In the genomic region with DNA sequence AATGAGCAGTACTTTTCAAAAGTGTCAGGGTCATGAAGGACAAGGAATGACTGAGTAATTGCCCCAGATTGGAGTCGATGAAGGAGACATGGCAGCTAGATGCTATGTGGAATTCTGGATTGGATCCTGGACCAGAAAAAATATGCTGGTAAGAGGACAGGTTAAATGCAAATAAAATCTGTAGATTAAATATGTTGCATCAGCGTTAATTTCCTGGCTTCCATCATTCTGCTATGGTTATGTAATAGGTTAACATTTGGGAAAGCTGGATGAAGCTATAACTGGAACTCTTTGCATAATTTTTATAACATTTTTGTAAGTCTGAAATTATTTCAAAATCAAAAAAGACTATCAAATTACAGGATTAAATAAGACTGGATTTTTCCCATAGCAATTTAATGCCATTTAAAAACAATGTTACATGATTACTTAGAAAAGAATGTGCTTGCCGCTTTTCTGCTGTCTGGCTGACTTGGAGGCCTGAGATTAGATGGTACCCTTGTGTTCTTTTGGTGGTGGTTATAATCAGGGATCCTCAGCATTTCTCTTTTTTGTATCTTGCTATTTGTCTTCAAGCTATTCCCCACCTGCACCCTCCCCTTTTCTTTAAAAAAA, we compare ENCODE assay signal across 1 cellular context.
A peak's percentile ranks its signal among the peaks of the same experiment; 100 is the strongest.
TF ChIP-seq lines count a peak whose summit lies in the region.

No MANE protein-coding gene starts in this region.

TF ChIP-seq in HepG2, 621 proteins besides CTCF, POLR2A, EP300 and RAD21:
- TF ChIP-seq, protein P1, sequence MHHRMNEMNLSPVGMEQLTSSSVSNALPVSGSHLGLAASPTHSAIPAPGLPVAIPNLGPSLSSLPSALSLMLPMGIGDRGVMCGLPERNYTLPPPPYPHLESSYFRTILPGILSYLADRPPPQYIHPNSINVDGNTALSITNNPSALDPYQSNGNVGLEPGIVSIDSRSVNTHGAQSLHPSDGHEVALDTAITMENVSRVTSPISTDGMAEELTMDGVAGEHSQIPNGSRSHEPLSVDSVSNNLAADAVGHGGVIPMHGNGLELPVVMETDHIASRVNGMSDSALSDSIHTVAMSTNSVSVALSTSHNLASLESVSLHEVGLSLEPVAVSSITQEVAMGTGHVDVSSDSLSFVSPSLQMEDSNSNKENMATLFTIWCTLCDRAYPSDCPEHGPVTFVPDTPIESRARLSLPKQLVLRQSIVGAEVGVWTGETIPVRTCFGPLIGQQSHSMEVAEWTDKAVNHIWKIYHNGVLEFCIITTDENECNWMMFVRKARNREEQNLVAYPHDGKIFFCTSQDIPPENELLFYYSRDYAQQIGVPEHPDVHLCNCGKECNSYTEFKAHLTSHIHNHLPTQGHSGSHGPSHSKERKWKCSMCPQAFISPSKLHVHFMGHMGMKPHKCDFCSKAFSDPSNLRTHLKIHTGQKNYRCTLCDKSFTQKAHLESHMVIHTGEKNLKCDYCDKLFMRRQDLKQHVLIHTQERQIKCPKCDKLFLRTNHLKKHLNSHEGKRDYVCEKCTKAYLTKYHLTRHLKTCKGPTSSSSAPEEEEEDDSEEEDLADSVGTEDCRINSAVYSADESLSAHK (CRISPR knock-in tag; IDR thresholded peaks at IDR 0.05; ENCODE audit: borderline replicate concordance): no peak
- TF ChIP-seq ZNF768 (CRISPR knock-in tag; IDR thresholded peaks at IDR 0.05) (no peak), PHF20 (CRISPR knock-in tag; IDR thresholded peaks at IDR 0.05) (no peak), HNF4A (CRISPR knock-in tag; IDR thresholded peaks at IDR 0.05) (no peak), ZFP62 (CRISPR knock-in tag; IDR thresholded peaks at IDR 0.05) (no peak), MAFF (IDR thresholded peaks at IDR 0.05; ENCODE audit: low read depth, low read length) (peak; percentile 60), ZNF441 (CRISPR knock-in tag; IDR thresholded peaks at IDR 0.05; ENCODE audit: borderline replicate concordance) (no peak), MAFK (conservative IDR thresholded peaks at IDR 0.05 in 1 of 2, IDR thresholded peaks at IDR 0.05 in 1 of 2; ENCODE audit: low read length in 2 of 2) (peak; percentile 60 to 74; a peak in 3 of 4 replicates)
- TF ChIP-seq, protein P2, sequence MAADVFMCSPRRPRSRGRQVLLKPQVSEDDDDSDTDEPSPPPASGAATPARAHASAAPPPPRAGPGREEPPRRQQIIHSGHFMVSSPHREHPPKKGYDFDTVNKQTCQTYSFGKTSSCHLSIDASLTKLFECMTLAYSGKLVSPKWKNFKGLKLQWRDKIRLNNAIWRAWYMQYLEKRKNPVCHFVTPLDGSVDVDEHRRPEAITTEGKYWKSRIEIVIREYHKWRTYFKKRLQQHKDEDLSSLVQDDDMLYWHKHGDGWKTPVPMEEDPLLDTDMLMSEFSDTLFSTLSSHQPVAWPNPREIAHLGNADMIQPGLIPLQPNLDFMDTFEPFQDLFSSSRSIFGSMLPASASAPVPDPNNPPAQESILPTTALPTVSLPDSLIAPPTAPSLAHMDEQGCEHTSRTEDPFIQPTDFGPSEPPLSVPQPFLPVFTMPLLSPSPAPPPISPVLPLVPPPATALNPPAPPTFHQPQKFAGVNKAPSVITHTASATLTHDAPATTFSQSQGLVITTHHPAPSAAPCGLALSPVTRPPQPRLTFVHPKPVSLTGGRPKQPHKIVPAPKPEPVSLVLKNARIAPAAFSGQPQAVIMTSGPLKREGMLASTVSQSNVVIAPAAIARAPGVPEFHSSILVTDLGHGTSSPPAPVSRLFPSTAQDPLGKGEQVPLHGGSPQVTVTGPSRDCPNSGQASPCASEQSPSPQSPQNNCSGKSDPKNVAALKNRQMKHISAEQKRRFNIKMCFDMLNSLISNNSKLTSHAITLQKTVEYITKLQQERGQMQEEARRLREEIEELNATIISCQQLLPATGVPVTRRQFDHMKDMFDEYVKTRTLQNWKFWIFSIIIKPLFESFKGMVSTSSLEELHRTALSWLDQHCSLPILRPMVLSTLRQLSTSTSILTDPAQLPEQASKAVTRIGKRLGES (CRISPR knock-in tag; IDR thresholded peaks at IDR 0.05; ENCODE audit: borderline replicate concordance): no peak
- TF ChIP-seq, protein P3, sequence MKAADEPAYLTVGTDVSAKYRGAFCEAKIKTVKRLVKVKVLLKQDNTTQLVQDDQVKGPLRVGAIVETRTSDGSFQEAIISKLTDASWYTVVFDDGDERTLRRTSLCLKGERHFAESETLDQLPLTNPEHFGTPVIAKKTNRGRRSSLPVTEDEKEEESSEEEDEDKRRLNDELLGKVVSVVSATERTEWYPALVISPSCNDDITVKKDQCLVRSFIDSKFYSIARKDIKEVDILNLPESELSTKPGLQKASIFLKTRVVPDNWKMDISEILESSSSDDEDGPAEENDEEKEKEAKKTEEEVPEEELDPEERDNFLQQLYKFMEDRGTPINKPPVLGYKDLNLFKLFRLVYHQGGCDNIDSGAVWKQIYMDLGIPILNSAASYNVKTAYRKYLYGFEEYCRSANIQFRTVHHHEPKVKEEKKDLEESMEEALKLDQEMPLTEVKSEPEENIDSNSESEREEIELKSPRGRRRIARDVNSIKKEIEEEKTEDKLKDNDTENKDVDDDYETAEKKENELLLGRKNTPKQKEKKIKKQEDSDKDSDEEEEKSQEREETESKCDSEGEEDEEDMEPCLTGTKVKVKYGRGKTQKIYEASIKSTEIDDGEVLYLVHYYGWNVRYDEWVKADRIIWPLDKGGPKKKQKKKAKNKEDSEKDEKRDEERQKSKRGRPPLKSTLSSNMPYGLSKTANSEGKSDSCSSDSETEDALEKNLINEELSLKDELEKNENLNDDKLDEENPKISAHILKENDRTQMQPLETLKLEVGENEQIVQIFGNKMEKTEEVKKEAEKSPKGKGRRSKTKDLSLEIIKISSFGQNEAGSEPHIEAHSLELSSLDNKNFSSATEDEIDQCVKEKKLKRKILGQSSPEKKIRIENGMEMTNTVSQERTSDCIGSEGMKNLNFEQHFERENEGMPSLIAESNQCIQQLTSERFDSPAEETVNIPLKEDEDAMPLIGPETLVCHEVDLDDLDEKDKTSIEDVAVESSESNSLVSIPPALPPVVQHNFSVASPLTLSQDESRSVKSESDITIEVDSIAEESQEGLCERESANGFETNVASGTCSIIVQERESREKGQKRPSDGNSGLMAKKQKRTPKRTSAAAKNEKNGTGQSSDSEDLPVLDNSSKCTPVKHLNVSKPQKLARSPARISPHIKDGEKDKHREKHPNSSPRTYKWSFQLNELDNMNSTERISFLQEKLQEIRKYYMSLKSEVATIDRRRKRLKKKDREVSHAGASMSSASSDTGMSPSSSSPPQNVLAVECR (CRISPR knock-in tag; IDR thresholded peaks at IDR 0.05; ENCODE audit: borderline replicate concordance): no peak
